ENCODE assay signal across 24 cellular contexts in genomic region chr16:83470406-83470805, GRCh38.
DNase-seq lines count a peak whose midpoint lies in the region; ATAC-seq and TF ChIP-seq lines count a peak whose summit lies in the region.
"Had no signal": no experiment of that assay in that cellular context is flagged by ENCODE, and none has a peak within 500 bp of the region (broad histone marks: within the 10 kb centered on the region; RNA-seq: fewer than 3 reads in every experiment).

No MANE protein-coding gene starts in this region.

- H3K23ac ChIP-seq in H9 (ENCODE audit: insufficient read length, low read depth, low read length): no peak overlapping the region

- H3K4me1 Mint-ChIP-seq in H9: no peaks in the 10 kb centered on the region
- H3K4me1 Mint-ChIP-seq: CD4-positive, CD25-positive, alpha-beta regulatory T cell; GM23338; stimulated activated memory B cell treated with anti-CD40 and anti-IgM and Interleukin-4, amounts not matched to agents 10 μg/mL and 1 μg/mL and 100 μg/mL, for 72 hours had no signal

- H3T11ph ChIP-seq in H9 (ENCODE audit: low read length): no peak overlapping the region

- H2BK20ac ChIP-seq in H9 (ENCODE audit: low read depth, low read length, poor library complexity, severe bottlenecking): no peak overlapping the region

- no peaks in the 10 kb centered on the region for H3K23me2 ChIP-seq in H9 (ENCODE audit: insufficient read length, low read depth, low read length, poor library complexity, severe bottlenecking)

- H3K4me2 ChIP-seq in H9 (ENCODE audit: insufficient read depth, insufficient read length, low read length): no peak overlapping the region
- H3K4me2 ChIP-seq: GM23338, KMS-11 had no signal

- no peak overlapping the region for H2BK5ac ChIP-seq in H9 (ENCODE audit: insufficient read length, low read length)

- no peaks in the 10 kb centered on the region for H3K9me3 Mint-ChIP-seq in H9
- H3K9me3 Mint-ChIP-seq: GM23338; stimulated activated memory B cell treated with anti-CD40 and anti-IgM and Interleukin-4, amounts not matched to agents 10 μg/mL and 1 μg/mL and 100 μg/mL, for 72 hours had no signal

- no peaks in the 10 kb centered on the region for H3K79me2 ChIP-seq in H9 (ENCODE audit: insufficient read depth, low read length)

- no peak overlapping the region for H3K27ac Mint-ChIP-seq in H9
- H3K27ac Mint-ChIP-seq: GM23338; stimulated activated memory B cell treated with anti-CD40 and anti-IgM and Interleukin-4, amounts not matched to agents 10 μg/mL and 1 μg/mL and 100 μg/mL, for 72 hours had no signal

- H2AK5ac ChIP-seq in H9 (ENCODE audit: insufficient read length, low read length): no peak overlapping the region

- no peak overlapping the region for H4K91ac ChIP-seq in H9 (ENCODE audit: insufficient read length, low read depth, low read length)

- H3K9me3 ChIP-seq in H9 (ENCODE audit: control insufficient read depth, low read depth, low read length): no peaks in the 10 kb centered on the region
- H3K9me3 ChIP-seq: left lung, right atrium auricular region, thyroid gland had no signal

- H3K27ac ChIP-seq in H9 (ENCODE audit: insufficient read length, low read depth, low read length): no peak overlapping the region
- H3K27ac ChIP-seq: KMS-11, left lung, right atrium auricular region, thyroid gland had no signal

- DNase-seq in A172 (ENCODE audit: low spot score): peak; percentile 46
- peak; percentile 1 for DNase-seq in H9
- DNase-seq in amniotic stem cell (lab: John Stamatoyannopoulos, UW): peak; percentile 23
- DNase-seq in glomerular visceral epithelial cell (ENCODE audit: extremely low spot score): peak; percentile 49
- DNase-seq in activated CD4-positive, alpha-beta T cell treated with anti-CD3 and anti-CD28 coated beads, Interleukin-2, amount 50 U/mL, for 48 hours: no peak
- DNase-seq in SKM-1 (lab: John Stamatoyannopoulos, UW; ENCODE audit: unreplicated experiment): no peak
- DNase-seq: 8988T; CD4-positive, CD25-positive, alpha-beta regulatory T cell; DMS79; foreskin melanocyte; left lung; NCI-H1105 treated with DMSO at 0.1 percent for 48 hours; NCI-H526 treated with DMSO at 0.1 percent for 48 hours; nucleus accumbens; SHP77 treated with DMSO at 0.1 percent for 48 hours; stimulated activated CD4-positive, alpha-beta T cell treated with anti-CD3 and anti-CD28 coated beads, Interleukin-15, amount 100 ng/mL, for 24 hours; thyroid gland had no signal

- no peak overlapping the region for H3K9ac ChIP-seq in H9 (ENCODE audit: extremely low read depth, insufficient read length, low read length)
- H3K9ac ChIP-seq: KMS-11 had no signal

- no peak overlapping the region for H3K4ac ChIP-seq in H9 (ENCODE audit: low read depth, low read length)

- no peaks in the 10 kb centered on the region for H3K36me3 Mint-ChIP-seq in H9 (ENCODE audit: insufficient read depth in 1 of 3, low read depth in 3 of 3)
- H3K36me3 Mint-ChIP-seq: CD4-positive, CD25-positive, alpha-beta regulatory T cell; stimulated activated memory B cell treated with anti-CD40 and anti-IgM and Interleukin-4, amounts not matched to agents 10 μg/mL and 1 μg/mL and 100 μg/mL, for 72 hours had no signal

- H3K14ac ChIP-seq in H9 (ENCODE audit: insufficient read depth, low read length): no peak overlapping the region

- no peak for ATAC-seq in HG02642 (IDR thresholded peaks at IDR 0.05; ENCODE audit: poor library complexity, unreplicated experiment)
- ATAC-seq in HG03460 (IDR thresholded peaks at IDR 0.05; ENCODE audit: unreplicated experiment): no peak
- ATAC-seq: activated CD4-positive, CD25-positive, alpha-beta regulatory T cell treated with anti-CD3 and anti-CD28 coated beads, Interleukin-2, amount 50 U/mL, for 24 hours; GM23338; left lung; stimulated activated memory B cell treated with anti-CD40 and anti-IgM and Interleukin-4, amounts not matched to agents 10 μg/mL and 1 μg/mL and 100 μg/mL, for 72 hours had no signal

- H3K18ac ChIP-seq in H9 (ENCODE audit: insufficient read length, low read depth, low read length): no peak overlapping the region

- no CpG with 5 or more reads among the region's 3 CpGs for WGBS in H9 (ENCODE audit: extremely low coverage, insufficient read length, low lambda C conversion rate)

- no peaks in the 10 kb centered on the region for H3K4me1 ChIP-seq in H9 (ENCODE audit: insufficient read depth, low read length)

- H3K27me3 ChIP-seq in H9 (ENCODE audit: insufficient read depth, low read length): no peaks in the 10 kb centered on the region
- H3K27me3 ChIP-seq: left lung, right atrium auricular region, thyroid gland had no signal

- H3K56ac ChIP-seq in H9 (ENCODE audit: insufficient read length, low read depth, low read length): no peak overlapping the region

- H2BK15ac ChIP-seq in H9 (ENCODE audit: low read depth, low read length): no peak overlapping the region

- H2BK120ac ChIP-seq in H9 (ENCODE audit: low read depth, low read length, poor library complexity, severe bottlenecking): no peak overlapping the region

- peaks cover 9% of the 10 kb centered on the region; the same call in 1 of the 2 replicates for H3K27me3 Mint-ChIP-seq in H9 (ENCODE audit: low read depth)
- H3K27me3 Mint-ChIP-seq: CD4-positive, CD25-positive, alpha-beta regulatory T cell had no signal

- H2AFZ ChIP-seq in H9 (ENCODE audit: low read length): no peak overlapping the region
- H2AFZ ChIP-seq: GM23338 had no signal

- H2BK12ac ChIP-seq in H9 (ENCODE audit: insufficient read length, low read depth, low read length): no peak overlapping the region

- TF ChIP-seq CTCF in H9 (conservative IDR thresholded peaks at IDR 0.05): no peak

- no peak overlapping the region for H4K5ac ChIP-seq in H9 (ENCODE audit: insufficient read length, low read depth, low read length)

- no peaks in the 10 kb centered on the region for H4K20me1 ChIP-seq in H9 (ENCODE audit: control insufficient read depth, insufficient read depth, insufficient read length)

- H3K79me1 ChIP-seq in H9 (ENCODE audit: insufficient read depth, low read depth, low read length, poor library complexity, severe bottlenecking): no peaks in the 10 kb centered on the region

- no peak overlapping the region for H4K8ac ChIP-seq in H9 (replicated peaks; ENCODE audit: insufficient read length, low read depth, low read length)

- no peak overlapping the region for H3K4me3 Mint-ChIP-seq in H9
- H3K4me3 Mint-ChIP-seq: CD4-positive, CD25-positive, alpha-beta regulatory T cell; GM23338; stimulated activated memory B cell treated with anti-CD40 and anti-IgM and Interleukin-4, amounts not matched to agents 10 μg/mL and 1 μg/mL and 100 μg/mL, for 72 hours had no signal

Comparison
In these comparisons a context has a peak if more than half of its experiments do, and no peak if none do; other contexts are left out.
1. DNase-seq: peak in A172 (single experiment), H9 (single experiment), amniotic stem cell (single experiment) and glomerular visceral epithelial cell (single experiment); none in activated CD4-positive, alpha-beta T cell treated with anti-CD3 and anti-CD28 coated beads, Interleukin-2, amount 50 U/mL, for 48 hours (0 of 2) and SKM-1 (single experiment).